ENCODE assay signal across 19 cellular contexts in genomic region chr18:28651298-28651697, GRCh38.
DNase-seq lines count a peak whose midpoint lies in the region; ATAC-seq and TF ChIP-seq lines count a peak whose summit lies in the region.
"Had no signal": no experiment of that assay in that cellular context is flagged by ENCODE, and none has a peak within 500 bp of the region (broad histone marks: within the 10 kb centered on the region; RNA-seq: fewer than 3 reads in every experiment).

No MANE protein-coding gene starts in this region.

- H3K9me3 ChIP-seq in DND-41 (ENCODE audit: insufficient read depth, low read length, severe bottlenecking) (no peaks in the 10 kb centered on the region), spleen (peaks cover 0 to 7% (median 0%) of the 10 kb centered on the region in 8 donors)
- H3K9me3 ChIP-seq: A549, Caco-2 had no signal

- no peak overlapping the region for H3K9ac ChIP-seq in DND-41 (ENCODE audit: low read depth, low read length)

- DNase-seq in left ventricle myocardium superior: peak; percentile 17
- no peak for DNase-seq in left cardiac atrium
- no peak for DNase-seq in DND-41
- peak; percentile 53 for DNase-seq in spleen
- no peak for DNase-seq in activated CD8-positive, alpha-beta memory T cell treated with anti-CD3 and anti-CD28 coated beads, Interleukin-2, amount 10 ng/mL, durations not matched to agents 7 days and 5 days
- DNase-seq: AML-193; Caco-2; Calu3; CD4-positive, alpha-beta T cell; CD8-positive, alpha-beta T cell; DMS79 treated with DMSO at 0.1 percent for 48 hours; EL; GDM1 had no signal

- no peak overlapping the region for H3K4me3 Mint-ChIP-seq in activated CD8-positive, alpha-beta memory T cell treated with anti-CD3 and anti-CD28 coated beads, Interleukin-2, amount 10 ng/mL, durations not matched to agents 7 days and 5 days
- H3K4me3 Mint-ChIP-seq: B cell; CD4-positive, alpha-beta T cell; CD8-positive, alpha-beta T cell had no signal

- intact Hi-C loops in left ventricle myocardium superior (cut with micrococcal nuclease) (no loop called here), left cardiac atrium (cut with DNase I) (no loop called here), spleen (cut with DNase I; ENCODE audit: low total_unique reads) (no loop called here)

- 0 out of 2 replicates have a peak overlapping the region, but pooled peaks have one; percentile 26 for H2AFZ ChIP-seq in DND-41 (ENCODE audit: low read depth, low read length)

- H3K36me3 Mint-ChIP-seq in activated CD8-positive, alpha-beta memory T cell treated with anti-CD3 and anti-CD28 coated beads, Interleukin-2, amount 10 ng/mL, durations not matched to agents 7 days and 5 days: no peaks in the 10 kb centered on the region
- H3K36me3 Mint-ChIP-seq: CD8-positive, alpha-beta T cell had no signal

- TF ChIP-seq CTCF in DND-41 (IDR thresholded peaks at IDR 0.05; ENCODE audit: borderline replicate concordance, extremely low read depth, low read length, poor library complexity, severe bottlenecking): no peak
- TF ChIP-seq CTCF in spleen (IDR thresholded peaks at IDR 0.05 in 8 of 11, conservative IDR thresholded peaks at IDR 0.05 in 3 of 11): no peak

- no peak overlapping the region for H3K4me3 ChIP-seq in DND-41 (ENCODE audit: low read depth in 1 of 2, low read length in 2 of 2)
- H3K4me3 ChIP-seq in spleen: no peak overlapping the region
- H3K4me3 ChIP-seq: A549, GM12878 had no signal

- TF ChIP-seq POLR2A in spleen (IDR thresholded peaks at IDR 0.05): no peak

- H3K4me1 Mint-ChIP-seq in activated CD8-positive, alpha-beta memory T cell treated with anti-CD3 and anti-CD28 coated beads, Interleukin-2, amount 10 ng/mL, durations not matched to agents 7 days and 5 days: no peaks in the 10 kb centered on the region
- H3K4me1 Mint-ChIP-seq: B cell had no signal

- peaks cover 22% of the 10 kb centered on the region for H3K9me3 Mint-ChIP-seq in activated CD8-positive, alpha-beta memory T cell treated with anti-CD3 and anti-CD28 coated beads, Interleukin-2, amount 10 ng/mL, durations not matched to agents 7 days and 5 days (ENCODE audit: low read depth)

- H3K79me2 ChIP-seq in DND-41 (ENCODE audit: insufficient read depth, low read length): no peaks in the 10 kb centered on the region

- no peaks in the 10 kb centered on the region for H3K27me3 ChIP-seq in DND-41 (ENCODE audit: insufficient read depth, low read length, poor library complexity)
- no peaks in the 10 kb centered on the region for H3K27me3 ChIP-seq in spleen (replicated peaks in 1 of 7)

- peaks cover 7% of the 10 kb centered on the region for H3K4me1 ChIP-seq in DND-41 (ENCODE audit: insufficient read depth, low read length)
- no peaks in the 10 kb centered on the region for H3K4me1 ChIP-seq in spleen
- H3K4me1 ChIP-seq: A549, Caco-2 had no signal

- CTCF ChIA-PET in activated CD8-positive, alpha-beta memory T cell treated with anti-CD3 and anti-CD28 coated beads, Interleukin-2, amount 10 ng/mL, durations not matched to agents 7 days and 5 days (lab: Charles Lee): no interaction called here

- no peaks in the 10 kb centered on the region for H4K20me1 ChIP-seq in DND-41 (ENCODE audit: insufficient read depth, low read length)

- ATAC-seq in left ventricle myocardium superior (no peak), left cardiac atrium (no peak), DND-41 (ENCODE audit: insufficient read depth, low read depth) (no peak), GM18870 (IDR thresholded peaks at IDR 0.05; ENCODE audit: unreplicated experiment) (no peak)
- ATAC-seq in activated CD8-positive, alpha-beta memory T cell treated with anti-CD3 and anti-CD28 coated beads, Interleukin-2, amount 10 ng/mL, durations not matched to agents 7 days and 5 days: no peak
- ATAC-seq: A549; CD8-positive, alpha-beta T cell; GM12878 had no signal

- no peak overlapping the region for H3K27ac Mint-ChIP-seq in activated CD8-positive, alpha-beta memory T cell treated with anti-CD3 and anti-CD28 coated beads, Interleukin-2, amount 10 ng/mL, durations not matched to agents 7 days and 5 days
- H3K27ac Mint-ChIP-seq: B cell; CD4-positive, alpha-beta T cell; CD8-positive, alpha-beta T cell had no signal

- H3K36me3 ChIP-seq in DND-41 (ENCODE audit: insufficient read depth, low read length) (no peaks in the 10 kb centered on the region), spleen (no peaks in the 10 kb centered on the region)

- H3K27ac ChIP-seq in DND-41 (ENCODE audit: low read length) (no peak overlapping the region), spleen (no peak overlapping the region)
- H3K27ac ChIP-seq: 22Rv1, A549, C4-2B had no signal

- H3K27me3 Mint-ChIP-seq in activated CD8-positive, alpha-beta memory T cell treated with anti-CD3 and anti-CD28 coated beads, Interleukin-2, amount 10 ng/mL, durations not matched to agents 7 days and 5 days: no peaks in the 10 kb centered on the region
- H3K27me3 Mint-ChIP-seq: B cell; CD4-positive, alpha-beta T cell had no signal

- 84 to 91% (median 87%) methylated on average over 12 of the region's 12 CpGs for WGBS in spleen, 5 donors

- no peak overlapping the region for H3K4me2 ChIP-seq in DND-41 (ENCODE audit: insufficient read depth, low read length)
- H3K4me2 ChIP-seq: A549 had no signal

Comparison
In these comparisons a context has a peak if more than half of its experiments do, and no peak if none do; other contexts are left out.
1. DNase-seq: peak in left ventricle myocardium superior (single experiment) and spleen (single experiment); none in left cardiac atrium (single experiment), DND-41 (single experiment) and activated CD8-positive, alpha-beta memory T cell treated with anti-CD3 and anti-CD28 coated beads, Interleukin-2, amount 10 ng/mL, durations not matched to agents 7 days and 5 days (single experiment).